30 cellular contexts compared by ENCODE assay signal in the genomic region with DNA sequence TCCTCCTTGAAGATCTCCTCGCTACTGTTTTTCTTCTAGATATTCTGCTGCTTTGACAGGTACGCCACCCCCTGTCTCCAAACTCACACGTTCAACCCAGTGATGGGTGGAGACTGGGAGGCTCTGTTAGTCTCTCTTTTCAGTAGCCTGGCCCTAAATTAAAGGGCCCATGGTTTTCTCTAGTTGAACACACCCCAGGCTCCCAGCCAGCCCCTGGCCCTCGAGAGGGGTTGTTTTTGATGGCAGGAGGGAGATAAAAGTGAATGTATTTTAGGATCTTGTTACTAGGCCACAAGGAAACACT. TPM values are rescaled to one million over a fixed set of nuclear protein-coding genes. Genes with fewer than 3 reads are reported as not detected.
"Had no signal": no experiment of that assay in that cellular context is flagged by ENCODE, and none has a peak within 500 bp of the region (broad histone marks: within the 10 kb centered on the region; RNA-seq: fewer than 3 reads in every experiment).

No MANE protein-coding gene starts in this region.

- H3K4me3 ChIP-seq: ascending aorta, body of pancreas, SJCRH30 had no signal

- H3K4me1 ChIP-seq: ascending aorta, SJCRH30 had no signal

- H3K27me3 ChIP-seq: ascending aorta, body of pancreas, SJCRH30 had no signal

- H3K27ac ChIP-seq: SJCRH30 had no signal

- H3K4me2 ChIP-seq: SK-N-SH had no signal

- H3K9me3 ChIP-seq: ascending aorta, body of pancreas, SJCRH30, SK-N-SH had no signal

- H3K36me3 ChIP-seq: ascending aorta, SJCRH30 had no signal

- H3K9ac ChIP-seq: SK-N-SH had no signal

- DNase-seq: activated CD4-positive, alpha-beta T cell treated with anti-CD3 and anti-CD28 coated beads for 4 hours; activated CD8-positive, alpha-beta memory T cell treated with anti-CD3 and anti-CD28 coated beads, Interleukin-2, amount 50 U/mL, for 4 hours; activated CD8-positive, alpha-beta T cell treated with anti-CD3 and anti-CD28 coated beads for 36 hours; activated naive CD4-positive, alpha-beta T cell; activated T-cell treated with anti-CD3 and anti-CD28 coated beads, Interleukin-2, amount 50 U/mL, for 72 hours; body of pancreas; central memory CD4-positive, alpha-beta T cell; KG1; NCI-H1048; NCI-H146; NCI-H1930; NCI-H2107; NCI-H2171 treated with DMSO at 0.1 percent for 48 hours; NCI-H226; NCI-H526; NCI-H82; OCI-M1; Right ventricle myocardium superior; SJCRH30; SK-N-SH; T-helper 1 cell had no signal

- ATAC-seq: activated CD4-positive, CD25-positive, alpha-beta regulatory T cell treated with anti-CD3 and anti-CD28 coated beads, Interleukin-2, amount 50 U/mL, for 24 hours; activated CD8-positive, alpha-beta T cell treated with anti-CD3 and anti-CD28 coated beads for 36 hours; activated T-cell treated with anti-CD3 and anti-CD28 coated beads, Interleukin-2, amount 50 U/mL, for 72 hours; body of pancreas; Panc1 had no signal

RNA-seq across cellular contexts. Expression of a gene that starts 21.6 kb away (rescaled TPM):
- total RNA-seq: activated CD8-positive, alpha-beta T cell treated with anti-CD3 and anti-CD28 coated beads for 36 hours; activated T-cell treated with anti-CD3 and anti-CD28 coated beads, Interleukin-2, amount 50 U/mL, for 72 hours; activated T-helper 2 cell treated with anti-CD3 and anti-CD28 coated beads, Interferon-gamma antibody, Interleukin-2, Interleukin-4, amounts not matched to agents 10 μg/mL and 5 μg/mL and 100 μg/mL, durations not matched to agents 14 hours and 24 hours and 36 hours; ascending aorta; bronchial epithelial cell; LHCN-M2; M059J; NCI-H460; Right ventricle myocardium superior; SJCRH30; T-helper 2 cell treated with Interferon-gamma antibody and Interleukin-4, amounts not matched to agents 100 ng/mL and 5 ng/mL, for 36 hours had no signal
